12 cellular contexts compared by ENCODE assay signal in the genomic region with DNA sequence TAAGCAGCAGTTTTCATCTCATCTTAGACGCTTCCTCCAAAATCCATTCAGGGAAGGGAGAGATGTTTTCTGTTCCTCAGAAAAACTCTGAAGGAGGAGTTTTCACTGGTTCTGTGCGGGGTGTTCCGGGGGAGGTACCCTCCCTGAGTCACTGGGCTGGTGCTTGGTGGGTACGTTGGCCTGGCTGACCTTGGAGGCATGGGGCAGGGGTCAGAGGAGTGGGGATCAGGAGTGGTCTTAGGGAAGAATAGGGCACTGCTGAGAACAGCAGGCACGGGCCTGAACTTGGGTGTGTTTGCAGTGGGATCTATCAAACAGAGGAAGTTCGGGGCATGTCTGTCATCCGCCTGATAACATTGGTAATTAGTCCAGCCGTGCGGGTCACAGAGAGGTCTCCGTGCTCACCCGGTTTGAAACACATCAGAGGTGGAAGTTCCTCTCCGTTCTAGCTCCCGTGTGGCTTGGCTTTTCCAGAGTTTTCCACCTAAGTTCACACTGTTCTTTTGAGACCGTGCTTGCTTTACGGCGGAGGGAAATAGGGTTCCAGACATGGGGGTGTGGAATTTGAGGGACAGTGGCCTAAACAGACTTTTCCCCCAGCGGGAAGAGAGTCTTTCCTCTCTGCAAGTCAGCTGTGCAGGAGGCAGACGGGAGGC. TPM values are rescaled to one million over a fixed set of nuclear protein-coding genes. Genes with fewer than 3 reads are reported as not detected.
A peak's percentile ranks its signal among the peaks of the same experiment; 100 is the strongest.
DNase-seq lines count a peak whose midpoint lies in the region; ATAC-seq and TF ChIP-seq lines count a peak whose summit lies in the region.
"Had no signal": no experiment of that assay in that cellular context is flagged by ENCODE, and none has a peak within 500 bp of the region (broad histone marks: within the 10 kb centered on the region; RNA-seq: fewer than 3 reads in every experiment).

No MANE protein-coding gene starts in this region.

- TF ChIP-seq CTCF in brain (conservative IDR thresholded peaks at IDR 0.05) (no peak), suprapubic skin (IDR thresholded peaks at IDR 0.05) (no peak)

- H3K4me1 ChIP-seq in HUES64 (ENCODE audit: insufficient read depth, low read length) (peaks cover 50% of the 10 kb centered on the region), suprapubic skin (peaks cover 80% of the 10 kb centered on the region)

- H3K27me3 ChIP-seq in HUES64 (ENCODE audit: insufficient read depth, low read length) (peaks cover 21% of the 10 kb centered on the region), suprapubic skin (peaks cover 16% of the 10 kb centered on the region)

- ATAC-seq in left lobe of liver (peak; percentile 0), GM19023 (IDR thresholded peaks at IDR 0.05; ENCODE audit: unreplicated experiment) (no peak), GM21423 (IDR thresholded peaks at IDR 0.05; ENCODE audit: unreplicated experiment) (no peak), GM21786 (IDR thresholded peaks at IDR 0.05; ENCODE audit: unreplicated experiment) (no peak)
- ATAC-seq in stimulated activated memory B cell treated with anti-CD40 and anti-IgM and Interleukin-4, amounts not matched to agents 10 μg/mL and 1 μg/mL and 100 μg/mL, for 72 hours, result no peak

- H3K36me3 ChIP-seq in HUES64 (ENCODE audit: insufficient read depth, low read length), result no peaks in the 10 kb centered on the region
- H3K36me3 ChIP-seq in suprapubic skin, result no peaks in the 10 kb centered on the region

- H3K27ac ChIP-seq in HUES64 (ENCODE audit: low read depth, low read length), result no peak overlapping the region
- H3K27ac ChIP-seq in suprapubic skin, result no peak overlapping the region

- peaks cover 7% of the 10 kb centered on the region for H3K36me3 Mint-ChIP-seq in brain
- H3K36me3 Mint-ChIP-seq in stimulated activated memory B cell treated with anti-CD40 and anti-IgM and Interleukin-4, amounts not matched to agents 10 μg/mL and 1 μg/mL and 100 μg/mL, for 72 hours, result no peaks in the 10 kb centered on the region

- H3K4me3 ChIP-seq in HUES64 (ENCODE audit: low read length) (peak overlapping the region; percentile 23), suprapubic skin (peak overlapping the region; percentile 62)

- peaks cover 80% of the 10 kb centered on the region for H3K4me1 Mint-ChIP-seq in brain
- H3K4me1 Mint-ChIP-seq in stimulated activated memory B cell treated with anti-CD40 and anti-IgM and Interleukin-4, amounts not matched to agents 10 μg/mL and 1 μg/mL and 100 μg/mL, for 72 hours, result peaks cover 7% of the 10 kb centered on the region
- H3K4me1 Mint-ChIP-seq: activated CD4-positive, alpha-beta T cell treated with anti-CD3 and anti-CD28 coated beads, Interleukin-2, amount 10 ng/mL, durations not matched to agents 24 days and 14 days had no signal

- peaks cover 0 to 8% (median 3%) of the 10 kb centered on the region in 5 experiments for H3K9me3 Mint-ChIP-seq in brain
- H3K9me3 Mint-ChIP-seq in stimulated activated memory B cell treated with anti-CD40 and anti-IgM and Interleukin-4, amounts not matched to agents 10 μg/mL and 1 μg/mL and 100 μg/mL, for 72 hours, result no peaks in the 10 kb centered on the region
- H3K9me3 Mint-ChIP-seq: activated CD4-positive, alpha-beta T cell treated with anti-CD3 and anti-CD28 coated beads, Interleukin-2, amount 10 ng/mL, durations not matched to agents 24 days and 14 days; stimulated activated naive CD8-positive, alpha-beta T cell treated with anti-CD3 and anti-CD28 coated beads, Interleukin-15, amount 100 ng/mL, for 72 hours had no signal

- no peaks in the 10 kb centered on the region for H3K9me3 ChIP-seq in HUES64 (ENCODE audit: insufficient read depth, low read depth, low read length)
- H3K9me3 ChIP-seq in suprapubic skin, result no peaks in the 10 kb centered on the region

- TF ChIP-seq POLR2A in suprapubic skin (IDR thresholded peaks at IDR 0.05), result no peak

- peaks cover 12% of the 10 kb centered on the region for H3K27me3 Mint-ChIP-seq in brain
- peaks cover 88% of the 10 kb centered on the region for H3K27me3 Mint-ChIP-seq in stimulated activated memory B cell treated with anti-CD40 and anti-IgM and Interleukin-4, amounts not matched to agents 10 μg/mL and 1 μg/mL and 100 μg/mL, for 72 hours

- no peak overlapping the region for H3K9ac ChIP-seq in HUES64 (ENCODE audit: low read depth, low read length)

- no peak for TF ChIP-seq EP300 in suprapubic skin (IDR thresholded peaks at IDR 0.05)

- no peak for DNase-seq in left lobe of liver (ENCODE audit: low spot score)
- DNase-seq in suprapubic skin (ENCODE audit: low spot score in 2 of 2), result no peak
- DNase-seq: activated CD4-positive, alpha-beta T cell treated with anti-CD3 and anti-CD28 coated beads, Interleukin-2, amount 10 ng/mL, durations not matched to agents 24 days and 14 days; effector memory CD4-positive, alpha-beta T cell; NCI-H345; stimulated activated naive CD8-positive, alpha-beta T cell treated with anti-CD3 and anti-CD28 coated beads, Interleukin-15, amount 100 ng/mL, for 72 hours had no signal

- 71% methylated on average over 18 of the region's 18 CpGs for WGBS in HUES64
- 34% methylated on average over 18 of the region's 18 CpGs for WGBS in suprapubic skin

- H3K4me3 Mint-ChIP-seq in brain, result peak overlapping the region; percentile 76 to 89 (median 82)
- H3K4me3 Mint-ChIP-seq in stimulated activated memory B cell treated with anti-CD40 and anti-IgM and Interleukin-4, amounts not matched to agents 10 μg/mL and 1 μg/mL and 100 μg/mL, for 72 hours, result no peak overlapping the region

- H3K27ac Mint-ChIP-seq in brain, result peak overlapping the region in 4 of 5 experiments; percentile 73 to 87 (median 85)
- H3K27ac Mint-ChIP-seq in stimulated activated memory B cell treated with anti-CD40 and anti-IgM and Interleukin-4, amounts not matched to agents 10 μg/mL and 1 μg/mL and 100 μg/mL, for 72 hours, result no peak overlapping the region
- H3K27ac Mint-ChIP-seq: activated CD4-positive, alpha-beta T cell treated with anti-CD3 and anti-CD28 coated beads, Interleukin-2, amount 10 ng/mL, durations not matched to agents 24 days and 14 days had no signal

RNA-seq across cellular contexts. Expression of a gene that starts 59.7 kb away (rescaled TPM):
- not detected for polyA plus RNA-seq in HUES64 (2013, experiment 1 of 2)
- polyA plus RNA-seq in HUES64 (2013, experiment 2 of 2), result 0.25 TPM
- polyA plus RNA-seq in brain (ENCODE audit: insufficient read depth, low read depth, low replicate concordance), result 2.4 TPM
- total RNA-seq in left lobe of liver (not detected), suprapubic skin (not detected)
- total RNA-seq: activated CD4-positive, alpha-beta T cell treated with anti-CD3 and anti-CD28 coated beads, Interleukin-2, amount 10 ng/mL, durations not matched to agents 24 days and 14 days had no signal
